ENCODE assay signal across 9 cellular contexts in genomic region chr6:14108571-14109410, GRCh38. TPM values are rescaled to one million over a fixed set of nuclear protein-coding genes. Genes with fewer than 3 reads are reported as not detected.
A peak's percentile ranks its signal among the peaks of the same experiment; 100 is the strongest.
DNase-seq lines count a peak whose midpoint lies in the region; ATAC-seq lines count a peak whose summit lies in the region.
"Had no signal": no experiment of that assay in that cellular context is flagged by ENCODE, and none has a peak within 500 bp of the region (broad histone marks: within the 10 kb centered on the region; RNA-seq: fewer than 3 reads in every experiment).

No MANE protein-coding gene starts in this region.

- H3K4me3 ChIP-seq in SJCRH30, result no peak overlapping the region

- no peaks in the 10 kb centered on the region for H3K36me3 ChIP-seq in SJCRH30

- H3K27ac ChIP-seq in SJCRH30, result no peak overlapping the region

- H3K9me3 ChIP-seq in SJCRH30 (replicated peaks), result no peaks in the 10 kb centered on the region

- intact Hi-C loops in left ventricle myocardium superior (cut with micrococcal nuclease), result no loop called here

- ATAC-seq in GM19324 (IDR thresholded peaks at IDR 0.05; ENCODE audit: low FRiP score, unreplicated experiment) (peak; percentile 52), HG03175 (IDR thresholded peaks at IDR 0.05; ENCODE audit: unreplicated experiment) (peak; percentile 76), left ventricle myocardium superior (peak; percentile 70)
- ATAC-seq: HCT116 had no signal

- H3K27me3 ChIP-seq in SJCRH30, result no peaks in the 10 kb centered on the region

- DNase-seq in DMS79 (lab: John Stamatoyannopoulos, UW) (peak; percentile 56), SJCRH30 (peak; percentile 20 to 47), left ventricle myocardium superior (no peak), DMS153 treated with DMSO at 0.1 percent for 48 hours (lab: John Stamatoyannopoulos, UW; ENCODE audit: unreplicated experiment) (no peak), NCI-H345 treated with DMSO at 0.1 percent for 48 hours (lab: John Stamatoyannopoulos, UW; ENCODE audit: unreplicated experiment) (no peak), SW480 (ENCODE audit: low spot score) (no peak)

- no peaks in the 10 kb centered on the region for H3K4me1 ChIP-seq in SJCRH30

RNA-seq across cellular contexts. Expression of gene CD83, which starts 8.8 kb away (rescaled TPM):
- 13.2 and 15.0 TPM in 2 replicates for total RNA-seq in SJCRH30 (2014; rRNA removed; shearing (Covaris generic))
- total RNA-seq in left ventricle myocardium superior, result 1.6 TPM

Comparison
In these comparisons a context has a peak if more than half of its experiments do, and no peak if none do; other contexts are left out.
1. DNase-seq: peak in DMS79 (single experiment) and SJCRH30 (2 of 2); none in left ventricle myocardium superior (single experiment), DMS153 treated with DMSO at 0.1 percent for 48 hours (single experiment), NCI-H345 treated with DMSO at 0.1 percent for 48 hours (single experiment) and SW480 (single experiment).
2. Peak in every context shown above with its lines, with median percentiles within 50 percentile points of each other: ATAC-seq.